24 cellular contexts compared by ENCODE assay signal in genomic region chr17:79111097-79111496, GRCh38.
"Had no signal": no experiment of that assay in that cellular context is flagged by ENCODE, and none has a peak within 500 bp of the region (broad histone marks: within the 10 kb centered on the region; RNA-seq: fewer than 3 reads in every experiment).

No MANE protein-coding gene starts in this region.

- H3K9ac ChIP-seq: neural progenitor cell had no signal

- H3K4me3 ChIP-seq: neural progenitor cell, pancreas, psoas muscle, skin epidermis, smooth muscle cell, spleen, stomach, testis, tibial artery, transverse colon, upper lobe of right lung, uterus had no signal

- H3K27me3 ChIP-seq: neural progenitor cell, neutrophil, pancreas, testis, upper lobe of right lung, uterus had no signal

- DNase-seq: naive thymus-derived CD4-positive, alpha-beta T cell; natural killer cell; nucleus accumbens; pancreas; posterior cingulate gyrus; psoas muscle; right cardiac atrium; spleen; stimulated activated CD4-positive, alpha-beta T cell treated with anti-CD3 and anti-CD28 coated beads, Interleukin-12 subunit alpha, Interleukin-12 subunit beta, amount 100 ng/mL, for 4 hours; stimulated activated CD4-positive, alpha-beta T cell treated with anti-CD3 and anti-CD28 coated beads, Interleukin-1b, Interleukin-23, amount 100 ng/mL, for 48 hours; stimulated activated CD4-positive, alpha-beta T cell treated with anti-CD3 and anti-CD28 coated beads, Interleukin-4, amount 100 ng/mL, for 1 hour; stimulated activated CD4-positive, alpha-beta T cell treated with anti-CD3 and anti-CD28 coated beads, Interleukin-4, amount 100 ng/mL, for 4 hours; stimulated activated CD8-positive, alpha-beta memory T cell treated with anti-CD3 and anti-CD28 coated beads, Interleukin-4, amount 100 ng/mL, for 48 hours; stimulated activated naive CD4-positive, alpha-beta T cell; stomach; testis; tibial artery; transverse colon; upper lobe of right lung; uterus had no signal

- H3K4me2 ChIP-seq: neural progenitor cell, smooth muscle cell had no signal

- H3K36me3 ChIP-seq: neural progenitor cell, neutrophil, pancreas, spleen, stomach, tibial artery, transverse colon, upper lobe of right lung, uterus had no signal

- H3K27ac ChIP-seq: neural progenitor cell, neutrophil, pancreas, psoas muscle, skin epidermis, spleen, stomach, testis, tibial artery, transverse colon, upper lobe of right lung, uterus had no signal

- H3K9me3 ChIP-seq: neutrophil, pancreas, psoas muscle, spleen, stomach, testis, tibial artery, transverse colon, upper lobe of right lung, uterus had no signal

- H2AFZ ChIP-seq: neural progenitor cell had no signal

- H3K4me1 ChIP-seq: pancreas, testis had no signal
